In the genomic region with DNA sequence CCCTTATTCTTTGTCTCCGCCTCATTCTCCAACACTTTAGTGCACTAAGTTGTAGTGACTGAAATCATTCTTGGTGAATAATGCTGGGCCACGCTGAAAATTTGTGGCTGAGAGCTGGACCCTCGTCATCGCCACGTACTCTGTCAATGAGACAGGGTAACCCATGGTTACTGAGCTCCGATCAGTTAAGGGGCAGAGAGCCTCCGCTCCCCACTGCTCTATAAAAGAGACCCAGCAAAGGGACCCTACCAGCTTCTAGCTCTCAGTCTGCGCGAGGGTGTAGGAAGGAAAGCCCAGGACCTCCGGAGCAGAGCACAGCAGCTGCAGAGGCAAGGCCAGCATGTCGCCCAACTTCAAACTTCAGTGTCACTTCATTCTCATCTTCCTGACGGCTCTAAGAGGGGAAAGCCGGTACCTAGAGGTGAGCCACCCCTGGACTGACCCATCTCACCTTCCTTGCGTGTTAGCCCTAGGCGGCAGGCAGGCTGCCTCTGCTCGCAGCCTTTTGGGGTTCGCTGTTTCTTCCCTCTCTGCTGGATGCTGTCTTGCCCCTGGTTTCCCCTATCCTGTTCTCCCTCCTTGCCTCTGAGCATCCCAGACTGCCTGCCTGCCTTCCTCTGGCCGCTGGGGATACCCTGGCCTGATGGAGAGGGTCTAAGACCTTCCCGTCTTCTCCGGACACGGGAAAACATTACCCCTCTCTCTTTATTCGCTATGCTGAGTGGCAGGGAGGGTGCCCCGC, we compare ENCODE assay signal across 10 cellular contexts. TPM values are rescaled to one million over a fixed set of nuclear protein-coding genes. Genes with fewer than 3 reads are reported as not detected.
DNase-seq lines count a peak whose midpoint lies in the region; ATAC-seq and TF ChIP-seq lines count a peak whose summit lies in the region.
"Had no signal": no experiment of that assay in that cellular context is flagged by ENCODE, and none has a peak within 500 bp of the region (broad histone marks: within the 10 kb centered on the region; RNA-seq: fewer than 3 reads in every experiment).

Gene CRHBP (plus strand): TSS at position 251 of the 742 bp plus-strand sequence. CDS start 90 bp downstream, at position 341.

- TF ChIP-seq CTCF in AG04449 (IDR thresholded peaks at IDR 0.05; ENCODE audit: insufficient read depth, low read length, missing control alignments) (no peak), fibroblast of the aortic adventitia (IDR thresholded peaks at IDR 0.05; ENCODE audit: insufficient read depth, low read length) (no peak), osteoblast (IDR thresholded peaks at IDR 0.05; ENCODE audit: extremely low read depth, low read depth, low read length) (no peak), prostate gland (IDR thresholded peaks at IDR 0.05) (no peak)

- no peak within 1 kb of the TSS for H3K27ac ChIP-seq in osteoblast (ENCODE audit: low read depth, low read length)
- no peak within 1 kb of the TSS for H3K27ac ChIP-seq in prostate gland

- peak within 1 kb of the TSS; percentile 56 for H2AFZ ChIP-seq in osteoblast (ENCODE audit: low read length)

- H3K36me3 ChIP-seq in NT2/D1 (ENCODE audit: insufficient read depth, insufficient read length, low read length) (no peaks in the 10 kb centered on the region), osteoblast (ENCODE audit: insufficient read depth, low read length) (no peaks in the 10 kb centered on the region), prostate gland (no peaks in the 10 kb centered on the region)

- peak within 1 kb of the TSS; percentile 66 for H3K9ac ChIP-seq in NT2/D1 (ENCODE audit: insufficient read length, low read depth)

- no peaks in the 10 kb centered on the region for H4K20me1 ChIP-seq in osteoblast (ENCODE audit: insufficient read depth, low read length)

- intact Hi-C loops in prostate gland (cut with DNase I): no loop called here

- H3K4me1 ChIP-seq in NT2/D1 (ENCODE audit: insufficient read depth, insufficient read length): no peaks in the 10 kb centered on the region
- H3K4me1 ChIP-seq in osteoblast (ENCODE audit: insufficient read depth, low read length): no peaks in the 10 kb centered on the region
- H3K4me1 ChIP-seq in prostate gland (replicated peaks): no peaks in the 10 kb centered on the region

- no peak for DNase-seq in AG04449 (ENCODE audit: low read depth, low spot score)
- no peak for DNase-seq in NT2/D1 (ENCODE audit: low read depth, low spot score)
- no peak for DNase-seq in fibroblast of the aortic adventitia (ENCODE audit: low read depth)
- no peak for DNase-seq in osteoblast (ENCODE audit: insufficient read length, low spot score, missing footprints)
- no peak for DNase-seq in stimulated activated CD4-positive, alpha-beta T cell treated with anti-CD3 and anti-CD28 coated beads, Interleukin-1b, Interleukin-23, amount 100 ng/mL, for 48 hours
- DNase-seq in prostate gland (ENCODE audit: low spot score): no peak
- no peak for DNase-seq in activated naive CD4-positive, alpha-beta T cell treated with anti-CD3 and anti-CD28 coated beads, Interleukin-2, amount 50 U/mL, for 16 hours
- DNase-seq: CD4-positive, alpha-beta memory T cell; SHP77 treated with DMSO at 0.1 percent for 48 hours had no signal

- ATAC-seq in esophagus mucosa: no peak

- WGBS in prostate gland: 32% methylated on average over 23 of the region's 23 CpGs

- no peaks in the 10 kb centered on the region for H3K79me2 ChIP-seq in osteoblast (ENCODE audit: insufficient read depth, low read length)

- no peak for TF ChIP-seq POLR2A in prostate gland (IDR thresholded peaks at IDR 0.05)

- CTCF ChIA-PET in AG04449 (lab: Yijun Ruan, JAX): interaction anchor here (1.3 kb wide), 1 partner anchor 85 kb away, joined by 3 read pairs; no protein-coding TSS in a partner anchor

- peak within 1 kb of the TSS; percentile 42 for H3K4me3 ChIP-seq in AG04449 (ENCODE audit: low read depth, low read length)
- H3K4me3 ChIP-seq in NT2/D1 (ENCODE audit: insufficient read length, low read depth): peak within 1 kb of the TSS; percentile 59
- peak within 1 kb of the TSS; percentile 13 for H3K4me3 ChIP-seq in fibroblast of the aortic adventitia (ENCODE audit: low read depth, low read length)
- H3K4me3 ChIP-seq in osteoblast (ENCODE audit: insufficient read depth, low read length): peak within 1 kb of the TSS; percentile 55
- peak within 1 kb of the TSS in 1 of 2 donors; percentile 22 for H3K4me3 ChIP-seq in prostate gland

- peak within 1 kb of the TSS; percentile 28 for H3K4me2 ChIP-seq in osteoblast (ENCODE audit: insufficient read depth, low read length)

- H3K9me3 ChIP-seq in NT2/D1 (ENCODE audit: insufficient read depth, low read length): no peaks in the 10 kb centered on the region
- no peaks in the 10 kb centered on the region for H3K9me3 ChIP-seq in osteoblast (ENCODE audit: low read depth, low read length)
- H3K9me3 ChIP-seq in prostate gland: no peaks in the 10 kb centered on the region

- POLR2A ChIA-PET in AG04449 (lab: Yijun Ruan, JAX): no interaction called here

- H3K27me3 ChIP-seq in NT2/D1 (ENCODE audit: insufficient read depth, insufficient read length) (peaks cover 53% of the 10 kb centered on the region), osteoblast (ENCODE audit: insufficient read depth, low read length) (peaks cover 45% of the 10 kb centered on the region), prostate gland (replicated peaks; ENCODE audit: insufficient read depth) (peaks cover 23% of the 10 kb centered on the region)

RNA-seq across cellular contexts. Expression of gene CRHBP, which starts in this region (rescaled TPM):
- total RNA-seq in fibroblast of the aortic adventitia (ENCODE audit: low replicate concordance) (6.4 TPM in 1 of 2 replicates, not detected in the other), osteoblast (under 0.01 TPM in 1 of 2 replicates, not detected in the other), esophagus mucosa (0.36 TPM), prostate gland (1 to 10 TPM in 1 of 2 donors, under 1 TPM in 1; 0.91 to 5.0 TPM)
- total RNA-seq: CD4-positive, alpha-beta memory T cell had no signal
